Comparison of ENCODE assay signal across 19 cellular contexts in genomic region chr12:88472775-88473174, GRCh38.
DNase-seq lines count a peak whose midpoint lies in the region; ATAC-seq, FAIRE-seq and TF ChIP-seq lines count a peak whose summit lies in the region.
"Had no signal": no experiment of that assay in that cellular context is flagged by ENCODE, and none has a peak within 500 bp of the region (broad histone marks: within the 10 kb centered on the region; RNA-seq: fewer than 3 reads in every experiment).

No MANE protein-coding gene starts in this region.

- no peak overlapping the region for H3K18ac ChIP-seq in IMR-90 (ENCODE audit: low read depth, low read length)

- BruUV-seq in IMR-90 (replicated peaks; lab: Mats Ljungman, UMichigan): no TSS peak

- ATAC-seq in IMR-90 (ENCODE audit: low read depth): peak; percentile 60
- ATAC-seq: left lung, Right ventricle myocardium inferior had no signal

- H3K9ac ChIP-seq in IMR-90 (ENCODE audit: low read depth, low read length): no peak overlapping the region

- TF ChIP-seq CTCF in IMR-90 (conservative IDR thresholded peaks at IDR 0.05; ENCODE audit: low read depth, low read length): no peak
- no peak for TF ChIP-seq CTCF in bronchial epithelial cell (IDR thresholded peaks at IDR 0.05; ENCODE audit: insufficient read depth, low read length, severe bottlenecking)

- H3K4me1 ChIP-seq in IMR-90 (ENCODE audit: control insufficient read depth, insufficient read depth, low read length): peaks cover 2% of the 10 kb centered on the region; the same call in 1 of the 2 replicates

- no peak overlapping the region; the same call in 1 of the 2 replicates for H3K14ac ChIP-seq in IMR-90 (replicated peaks; ENCODE audit: low read depth, low read length)

- no peak overlapping the region for H2BK20ac ChIP-seq in IMR-90 (ENCODE audit: low read depth, low read length)

- no peaks in the 10 kb centered on the region for H3K9me3 ChIP-seq in IMR-90 (ENCODE audit: control insufficient read depth, insufficient read depth, low read length)
- H3K9me3 ChIP-seq: vagina had no signal

- H4K91ac ChIP-seq in IMR-90 (ENCODE audit: insufficient read depth, low read depth, low read length): no peak overlapping the region

- TF ChIP-seq POLR2A in IMR-90 (IDR thresholded peaks at IDR 0.05; ENCODE audit: low read depth, low read length): no peak

- no peak overlapping the region for H2AFZ ChIP-seq in IMR-90 (replicated peaks; ENCODE audit: low read length, poor library complexity)

- H3K4me3 ChIP-seq in IMR-90 (ENCODE audit: insufficient read depth, low read depth, low read length): no peak overlapping the region
- H3K4me3 ChIP-seq in bronchial epithelial cell (ENCODE audit: low read depth, low read length): no peak overlapping the region
- H3K4me3 ChIP-seq: left lung, sigmoid colon, vagina had no signal

- FAIRE-seq in bronchial epithelial cell (lab: Jason Lieb, UNC): no peak
- FAIRE-seq: GM12892 had no signal

- intact Hi-C loops in IMR-90 (cut with micrococcal nuclease): no loop called here

- no peak overlapping the region for H2AK9ac ChIP-seq in IMR-90 (replicated peaks; ENCODE audit: low read depth, low read length, poor library complexity)

- H3K9me1 ChIP-seq in IMR-90 (ENCODE audit: insufficient read depth, low read length): no peaks in the 10 kb centered on the region

- no peak for TF ChIP-seq RAD21 in IMR-90 (IDR thresholded peaks at IDR 0.05; ENCODE audit: low read length)

- no peaks in the 10 kb centered on the region for H4K20me1 ChIP-seq in IMR-90 (ENCODE audit: insufficient read depth, low read length)

- in situ Hi-C loops in IMR-90 (cut with MboI; ENCODE audit: low sequenced_read_pairs): no loop called here

- WGBS in IMR-90 (ENCODE audit: extremely low coverage in 2 of 2, insufficient read length in 1 of 2), 2 experiments: no CpG with 5 or more reads among the region's 3 CpGs

- H2BK5ac ChIP-seq in IMR-90 (ENCODE audit: low read depth, low read length, poor library complexity, severe bottlenecking): peak overlapping the region; percentile 59

- POLR2A ChIA-PET in IMR-90 (lab: Charles Lee; ENCODE audit: unreplicated experiment) (no interaction called here), HEK293T (lab: Yijun Ruan, JAX) (no interaction called here)

- no peak overlapping the region for H3K56ac ChIP-seq in IMR-90 (ENCODE audit: extremely low read depth, insufficient read depth, low read length)

- peak overlapping the region; percentile 31; the same call in 1 of the 2 replicates for H3K4me2 ChIP-seq in IMR-90 (ENCODE audit: low read depth, low read length)

- no peak overlapping the region for H2BK15ac ChIP-seq in IMR-90 (ENCODE audit: low read depth, low read length)

- H3K36me3 ChIP-seq in IMR-90 (ENCODE audit: control insufficient read depth, insufficient read depth, low read length) (no peaks in the 10 kb centered on the region), bronchial epithelial cell (ENCODE audit: control insufficient read depth, insufficient read depth, low read length) (no peaks in the 10 kb centered on the region)
- H3K36me3 ChIP-seq: left lung, sigmoid colon, vagina had no signal

- dilution Hi-C loops in IMR-90 (cut with HindIII; ENCODE audit: low sequenced_read_pairs, unreplicated experiment): no loop called here

- H3K27me3 ChIP-seq in IMR-90 (ENCODE audit: control insufficient read depth, insufficient read depth, low read length) (no peaks in the 10 kb centered on the region), bronchial epithelial cell (ENCODE audit: control insufficient read depth, insufficient read depth, low read length) (no peaks in the 10 kb centered on the region)
- H3K27me3 ChIP-seq: left lung, sigmoid colon, vagina had no signal

- H3K79me1 ChIP-seq in IMR-90 (ENCODE audit: low read depth in 1 of 2, low read length in 2 of 2): no peaks in the 10 kb centered on the region

- H3K23ac ChIP-seq in IMR-90 (ENCODE audit: low read depth, low read length): no peak overlapping the region

- no peak overlapping the region for H4K8ac ChIP-seq in IMR-90 (ENCODE audit: low read depth in 2 of 2, low read length in 2 of 2)

- H2AK5ac ChIP-seq in IMR-90 (ENCODE audit: low read depth, low read length): no peak overlapping the region

- no peak overlapping the region for H3K4ac ChIP-seq in IMR-90 (ENCODE audit: low read depth, low read length)

- DNase-seq in AG20443 (ENCODE audit: low spot score): peak; percentile 11
- DNase-seq in IMR-90: peak; percentile 82
- peak; percentile 83 for DNase-seq in bronchial epithelial cell (ENCODE audit: low read depth)
- DNase-seq in kidney tubule cell (ENCODE audit: low spot score): peak; percentile 61
- no peak for DNase-seq in HEK293T (ENCODE audit: extremely low spot score)
- no peak for DNase-seq in DMS 273 (lab: John Stamatoyannopoulos, UW; ENCODE audit: unreplicated experiment)
- no peak for DNase-seq in HuH-7.5 (ENCODE audit: low spot score)
- no peak for DNase-seq in NCI-H187 (lab: John Stamatoyannopoulos, UW)
- DNase-seq: activated CD4-positive, alpha-beta T cell treated with anti-CD3 and anti-CD28 coated beads, Interleukin-2, amount 50 U/mL, for 4 hours; activated T-cell treated with anti-CD3 and anti-CD28 coated beads, Interleukin-2, amount 50 U/mL, for 24 hours; foreskin melanocyte; left lung; NK-92 treated with Interleukin-12 subunit alpha and Interleukin-12 subunit beta, amount 100 ng/mL, for 24 hours; sigmoid colon; stimulated activated CD4-positive, alpha-beta T cell treated with anti-CD3 and anti-CD28 coated beads, Interleukin-1b, Interleukin-23, amount 100 ng/mL, for 48 hours had no signal

- CTCF ChIA-PET in IMR-90 (lab: Yijun Ruan, JAX): no interaction called here
- CTCF ChIA-PET in HEK293T (lab: Yijun Ruan, JAX): no interaction called here

- H2BK120ac ChIP-seq in IMR-90 (ENCODE audit: low read depth, low read length): no peak overlapping the region

- H3K27ac ChIP-seq in IMR-90 (ENCODE audit: insufficient read depth, low read length): no peak overlapping the region
- H3K27ac ChIP-seq: left lung, vagina, VCaP had no signal

- no peak overlapping the region for H4K5ac ChIP-seq in IMR-90 (ENCODE audit: low read depth, low read length)

TF ChIP-seq in IMR-90, 13 proteins besides CTCF, POLR2A, EP300 and RAD21:
- TF ChIP-seq ELK1 (IDR thresholded peaks at IDR 0.05; ENCODE audit: borderline replicate concordance, low read depth, low read length) (no peak), FOS (IDR thresholded peaks at IDR 0.05; ENCODE audit: low read depth, low read length) (peak; percentile 11; the same call in 1 of the 2 replicates)

TF ChIP-seq in HEK293T, 16 proteins besides CTCF, POLR2A, EP300 and RAD21:
- TF ChIP-seq HDGF (IDR thresholded peaks at IDR 0.05; ENCODE audit: borderline replicate concordance) (no peak), SUZ12 (IDR thresholded peaks at IDR 0.05) (no peak), ZNF384 (IDR thresholded peaks at IDR 0.05) (no peak), TARDBP (IDR thresholded peaks at IDR 0.05) (no peak), NFRKB (IDR thresholded peaks at IDR 0.05) (no peak), FOXA1 (IDR thresholded peaks at IDR 0.05) (no peak), ARNT (IDR thresholded peaks at IDR 0.05) (no peak), L3MBTL2 (conservative IDR thresholded peaks at IDR 0.05) (no peak), FOXK2 (IDR thresholded peaks at IDR 0.05) (no peak), LEF1 (IDR thresholded peaks at IDR 0.05; ENCODE audit: borderline replicate concordance) (no peak), FOXM1 (IDR thresholded peaks at IDR 0.05; ENCODE audit: borderline replicate concordance) (no peak), SP1 (IDR thresholded peaks at IDR 0.05) (no peak), BHLHE40 (IDR thresholded peaks at IDR 0.05; ENCODE audit: borderline replicate concordance) (no peak), ELF4 (IDR thresholded peaks at IDR 0.05) (no peak), CTBP1 (IDR thresholded peaks at IDR 0.05; ENCODE audit: borderline replicate concordance) (no peak)
- TF ChIP-seq, protein P1, sequence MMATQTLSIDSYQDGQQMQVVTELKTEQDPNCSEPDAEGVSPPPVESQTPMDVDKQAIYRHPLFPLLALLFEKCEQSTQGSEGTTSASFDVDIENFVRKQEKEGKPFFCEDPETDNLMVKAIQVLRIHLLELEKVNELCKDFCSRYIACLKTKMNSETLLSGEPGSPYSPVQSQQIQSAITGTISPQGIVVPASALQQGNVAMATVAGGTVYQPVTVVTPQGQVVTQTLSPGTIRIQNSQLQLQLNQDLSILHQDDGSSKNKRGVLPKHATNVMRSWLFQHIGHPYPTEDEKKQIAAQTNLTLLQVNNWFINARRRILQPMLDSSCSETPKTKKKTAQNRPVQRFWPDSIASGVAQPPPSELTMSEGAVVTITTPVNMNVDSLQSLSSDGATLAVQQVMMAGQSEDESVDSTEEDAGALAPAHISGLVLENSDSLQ (IDR thresholded peaks at IDR 0.05): no peak

Comparison
In these comparisons a context has a peak if more than half of its experiments do, and no peak if none do; other contexts are left out.
1. DNase-seq: peak in AG20443 (single experiment), IMR-90 (single experiment), bronchial epithelial cell (single experiment) and kidney tubule cell (single experiment); none in HEK293T (single experiment), DMS 273 (single experiment), HuH-7.5 (single experiment) and NCI-H187 (0 of 2).